ENCODE assay signal across 16 cellular contexts in the genomic region with DNA sequence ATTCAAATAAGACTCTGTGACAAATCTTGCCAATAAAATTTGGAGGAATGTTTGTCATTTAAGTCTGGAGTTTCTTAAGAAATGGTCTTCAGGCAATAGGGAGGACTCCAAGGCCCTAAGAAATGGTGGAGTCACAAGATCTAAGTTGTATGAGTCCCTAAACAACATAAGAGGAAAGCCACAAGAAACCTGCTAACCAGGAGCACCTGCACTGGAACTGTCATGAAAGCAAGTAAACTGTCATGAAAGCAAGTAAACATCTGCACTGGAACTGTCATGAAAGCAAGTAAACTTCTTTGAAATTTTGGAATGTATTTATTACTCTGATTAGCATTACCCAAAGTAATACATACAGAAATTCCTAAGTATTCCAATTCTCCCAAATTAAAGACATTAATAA. TPM values are rescaled to one million over a fixed set of nuclear protein-coding genes. Genes with fewer than 3 reads are reported as not detected.
DNase-seq lines count a peak whose midpoint lies in the region; ATAC-seq and TF ChIP-seq lines count a peak whose summit lies in the region.
"Had no signal": no experiment of that assay in that cellular context is flagged by ENCODE, and none has a peak within 500 bp of the region (broad histone marks: within the 10 kb centered on the region; RNA-seq: fewer than 3 reads in every experiment).

No MANE protein-coding gene starts in this region.

- H3K36me3 Mint-ChIP-seq in activated CD8-positive, alpha-beta T cell treated with anti-CD3 and anti-CD28 coated beads for 36 hours (ENCODE audit: low read depth), result peaks cover 42% of the 10 kb centered on the region
- H3K36me3 Mint-ChIP-seq in activated CD8-positive, alpha-beta T cell treated with anti-CD3 and anti-CD28 coated beads, Interleukin-2, amount 10 ng/mL, durations not matched to agents 7 days and 5 days (ENCODE audit: low read depth), result peaks cover 53% of the 10 kb centered on the region
- H3K36me3 Mint-ChIP-seq: type B pancreatic cell had no signal

- no peak for ATAC-seq in activated CD8-positive, alpha-beta T cell treated with anti-CD3 and anti-CD28 coated beads for 36 hours
- no peak for ATAC-seq in activated CD8-positive, alpha-beta T cell treated with anti-CD3 and anti-CD28 coated beads, Interleukin-2, amount 10 ng/mL, durations not matched to agents 7 days and 5 days
- ATAC-seq in GM19452 (IDR thresholded peaks at IDR 0.05; ENCODE audit: unreplicated experiment), result no peak
- ATAC-seq: left ventricle myocardium superior, right cardiac atrium had no signal

- H3K9me3 Mint-ChIP-seq in activated CD8-positive, alpha-beta T cell treated with anti-CD3 and anti-CD28 coated beads for 36 hours, result no peaks in the 10 kb centered on the region
- H3K9me3 Mint-ChIP-seq in activated CD8-positive, alpha-beta T cell treated with anti-CD3 and anti-CD28 coated beads, Interleukin-2, amount 10 ng/mL, durations not matched to agents 7 days and 5 days (ENCODE audit: insufficient read depth), result no peaks in the 10 kb centered on the region
- H3K9me3 Mint-ChIP-seq: type B pancreatic cell had no signal

- no peak overlapping the region for H3K4me3 ChIP-seq in ascending aorta
- H3K4me3 ChIP-seq in neutrophil (ENCODE audit: low read depth in 1 of 2, low read length in 1 of 2), result no peak overlapping the region

- peak overlapping the region; percentile 47 for H3K27ac Mint-ChIP-seq in activated CD8-positive, alpha-beta T cell treated with anti-CD3 and anti-CD28 coated beads for 36 hours
- no peak overlapping the region for H3K27ac Mint-ChIP-seq in activated CD8-positive, alpha-beta T cell treated with anti-CD3 and anti-CD28 coated beads, Interleukin-2, amount 10 ng/mL, durations not matched to agents 7 days and 5 days
- H3K27ac Mint-ChIP-seq: type B pancreatic cell had no signal

- H3K9me3 ChIP-seq in KOPT-K1 (ENCODE audit: insufficient read depth, low read length, poor library complexity, severe bottlenecking), result no peaks in the 10 kb centered on the region
- peaks cover 0 to 4% of the 10 kb centered on the region in 2 donors for H3K9me3 ChIP-seq in ascending aorta
- no peaks in the 10 kb centered on the region for H3K9me3 ChIP-seq in neutrophil

- peaks cover 59% of the 10 kb centered on the region for H3K4me1 Mint-ChIP-seq in activated CD8-positive, alpha-beta T cell treated with anti-CD3 and anti-CD28 coated beads for 36 hours (ENCODE audit: low read depth)
- peaks cover 55% of the 10 kb centered on the region for H3K4me1 Mint-ChIP-seq in activated CD8-positive, alpha-beta T cell treated with anti-CD3 and anti-CD28 coated beads, Interleukin-2, amount 10 ng/mL, durations not matched to agents 7 days and 5 days (ENCODE audit: low read depth)

- no peak for TF ChIP-seq CTCF in activated CD8-positive, alpha-beta T cell treated with anti-CD3 and anti-CD28 coated beads for 36 hours (IDR thresholded peaks at IDR 0.05)
- TF ChIP-seq CTCF in ascending aorta (IDR thresholded peaks at IDR 0.05) (no peak), neutrophil (IDR thresholded peaks at IDR 0.05) (no peak)

- no peaks in the 10 kb centered on the region for H3K36me3 ChIP-seq in KOPT-K1 (ENCODE audit: insufficient read depth, low read length)
- H3K36me3 ChIP-seq in ascending aorta, result no peaks in the 10 kb centered on the region
- H3K36me3 ChIP-seq in neutrophil, result no peaks in the 10 kb centered on the region

- POLR2A ChIA-PET in activated CD8-positive, alpha-beta T cell treated with anti-CD3 and anti-CD28 coated beads for 36 hours (lab: Charles Lee), result no interaction called here
- POLR2A ChIA-PET in activated CD8-positive, alpha-beta T cell treated with anti-CD3 and anti-CD28 coated beads, Interleukin-2, amount 10 ng/mL, durations not matched to agents 7 days and 5 days (lab: Charles Lee), result interaction anchor here (0.6 to 7.3 kb wide), 2 partner anchors 44 to 149 kb away, joined by 3 to 437 read pairs; partner anchors contain the start of gene MRPL1

- H3K4me3 Mint-ChIP-seq in activated CD8-positive, alpha-beta T cell treated with anti-CD3 and anti-CD28 coated beads for 36 hours, result peak overlapping the region; percentile 2
- H3K4me3 Mint-ChIP-seq in activated CD8-positive, alpha-beta T cell treated with anti-CD3 and anti-CD28 coated beads, Interleukin-2, amount 10 ng/mL, durations not matched to agents 7 days and 5 days, result no peak overlapping the region
- H3K4me3 Mint-ChIP-seq: type B pancreatic cell had no signal

- DNase-seq in activated CD8-positive, alpha-beta T cell treated with anti-CD3 and anti-CD28 coated beads for 36 hours, result no peak
- DNase-seq in activated CD8-positive, alpha-beta T cell treated with anti-CD3 and anti-CD28 coated beads, Interleukin-2, amount 10 ng/mL, durations not matched to agents 7 days and 5 days, result no peak
- DNase-seq in ascending aorta (ENCODE audit: low spot score in 2 of 2) (no peak), NCI-H69 (lab: John Stamatoyannopoulos, UW) (no peak), NCI-H526 treated with DMSO at 0.1 percent for 48 hours (lab: John Stamatoyannopoulos, UW) (no peak)
- DNase-seq: activated CD4-positive, alpha-beta T cell treated with anti-CD3 and anti-CD28 coated beads, Interleukin-2, amount 50 U/mL, for 1 hour; effector CD8-positive, alpha-beta T cell; left ventricle myocardium superior; NCI-H187 treated with DMSO at 0.1 percent for 48 hours; NCI-H526; right cardiac atrium; stimulated activated CD4-positive, alpha-beta T cell treated with anti-CD3 and anti-CD28 coated beads, Interleukin-2, amount 100 ng/mL, for 24 hours had no signal

- H3K4me1 ChIP-seq in ascending aorta, result peaks cover 0 to 19% of the 10 kb centered on the region in 2 donors
- H3K4me1 ChIP-seq in neutrophil (ENCODE audit: control insufficient read depth in 1 of 2, insufficient read depth in 1 of 2, low read depth in 1 of 2, low read length in 1 of 2), result peaks cover 18 to 28% of the 10 kb centered on the region in 2 experiments

- intact Hi-C loops in activated CD8-positive, alpha-beta T cell treated with anti-CD3 and anti-CD28 coated beads for 36 hours (cut with micrococcal nuclease), result loop anchor here (5.0 kb wide), 1 partner anchor 78 kb away; no protein-coding TSS in a partner anchor
- intact Hi-C loops in ascending aorta (cut with DNase I), result no loop called here

- H3K27me3 Mint-ChIP-seq in activated CD8-positive, alpha-beta T cell treated with anti-CD3 and anti-CD28 coated beads for 36 hours, result no peaks in the 10 kb centered on the region
- H3K27me3 Mint-ChIP-seq in activated CD8-positive, alpha-beta T cell treated with anti-CD3 and anti-CD28 coated beads, Interleukin-2, amount 10 ng/mL, durations not matched to agents 7 days and 5 days (ENCODE audit: low read depth), result no peaks in the 10 kb centered on the region

- H3K27me3 ChIP-seq in ascending aorta (no peaks in the 10 kb centered on the region), neutrophil (no peaks in the 10 kb centered on the region)

- CTCF ChIA-PET in activated CD8-positive, alpha-beta T cell treated with anti-CD3 and anti-CD28 coated beads for 36 hours (lab: Charles Lee), result no interaction called here
- CTCF ChIA-PET in activated CD8-positive, alpha-beta T cell treated with anti-CD3 and anti-CD28 coated beads, Interleukin-2, amount 10 ng/mL, durations not matched to agents 7 days and 5 days (lab: Charles Lee), result no interaction called here

- H3K27ac ChIP-seq in KOPT-K1 (ENCODE audit: low read depth, low read length, poor library complexity, severe bottlenecking) (peak overlapping the region; percentile 57), ascending aorta (peak overlapping the region; percentile 7 to 39), neutrophil (peak overlapping the region; percentile 32)

RNA-seq across cellular contexts. Expression of gene CNOT6L, which starts 3.5 kb away (rescaled TPM):
- total RNA-seq in activated CD8-positive, alpha-beta T cell treated with anti-CD3 and anti-CD28 coated beads for 36 hours, result 100 to 1,000 TPM; 109 to 118 TPM
- total RNA-seq in activated CD8-positive, alpha-beta T cell treated with anti-CD3 and anti-CD28 coated beads, Interleukin-2, amount 10 ng/mL, durations not matched to agents 7 days and 5 days, result 100 to 1,000 TPM; 107 to 108 TPM
- 13.1 TPM for total RNA-seq in ascending aorta

RNA-seq across cellular contexts. Expression of gene MRPL1, which starts 47.0 kb away (rescaled TPM):
- total RNA-seq in activated CD8-positive, alpha-beta T cell treated with anti-CD3 and anti-CD28 coated beads for 36 hours, result 10 to 100 TPM; 55.7 to 62.4 TPM
- total RNA-seq in activated CD8-positive, alpha-beta T cell treated with anti-CD3 and anti-CD28 coated beads, Interleukin-2, amount 10 ng/mL, durations not matched to agents 7 days and 5 days, result 10 to 100 TPM; 45.6 to 47.2 TPM
- total RNA-seq in ascending aorta, result 6.2 TPM
